ENCODE assay signal across 17 cellular contexts in the genomic region with DNA sequence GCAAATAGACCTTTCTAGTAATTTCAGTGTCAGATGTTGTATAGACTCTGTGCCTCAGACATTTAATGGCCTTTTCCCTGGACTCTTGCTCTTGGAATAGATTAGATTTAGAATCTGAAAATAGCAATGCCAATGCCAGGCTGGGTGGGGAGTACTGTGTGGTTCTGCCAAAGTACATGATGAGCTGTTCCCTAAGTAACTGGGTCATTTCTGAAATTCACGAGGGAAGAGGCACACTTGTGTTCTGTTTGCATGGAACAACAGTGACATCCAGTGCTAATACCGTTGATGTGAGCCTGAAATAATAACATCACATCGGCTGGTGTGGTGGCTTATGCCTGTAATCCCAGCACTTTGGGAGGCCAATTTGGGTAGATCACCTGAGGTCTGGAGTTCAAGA.
DNase-seq lines count a peak whose midpoint lies in the region; ATAC-seq and TF ChIP-seq lines count a peak whose summit lies in the region.
"Had no signal": no experiment of that assay in that cellular context is flagged by ENCODE, and none has a peak within 500 bp of the region (broad histone marks: within the 10 kb centered on the region; RNA-seq: fewer than 3 reads in every experiment).

No MANE protein-coding gene starts in this region.

- H3K9me3 ChIP-seq in heart right ventricle, result no peaks in the 10 kb centered on the region
- H3K9me3 ChIP-seq: lower lobe of right lung had no signal

- no peaks in the 10 kb centered on the region for H3K36me3 ChIP-seq in heart right ventricle
- H3K36me3 ChIP-seq: lower lobe of right lung had no signal

- peak overlapping the region in 9 of 10 donors; percentile 1 to 73 (median 25) for H3K27ac ChIP-seq in heart right ventricle
- H3K27ac ChIP-seq: lower lobe of right lung had no signal

- H3K4me3 ChIP-seq in heart right ventricle, result no peak overlapping the region
- H3K4me3 ChIP-seq: lower lobe of right lung had no signal

- WGBS in heart right ventricle, 2 donors, result 31 to 36% methylated on average over 3 of the region's 3 CpGs

- H3K27me3 ChIP-seq in heart right ventricle, result no peaks in the 10 kb centered on the region

- peak; percentile 61 to 98 (median 95) for ATAC-seq in heart right ventricle
- no peak for ATAC-seq in GM21526 (IDR thresholded peaks at IDR 0.05; ENCODE audit: low FRiP score, unreplicated experiment)
- ATAC-seq in GM18909 (IDR thresholded peaks at IDR 0.05; ENCODE audit: poor library complexity, unreplicated experiment), result no peak
- ATAC-seq: stimulated activated memory B cell treated with anti-CD40 and anti-IgM and Interleukin-4, amounts not matched to agents 10 μg/mL and 1 μg/mL and 100 μg/mL, for 72 hours had no signal

- TF ChIP-seq CTCF in heart right ventricle (IDR thresholded peaks at IDR 0.05), result peak in 6 of 9 donors; percentile 17 to 48 (median 40)

- DNase-seq in Ammon's horn (ENCODE audit: low spot score) (peak; percentile 89), NCI-H69 (lab: John Stamatoyannopoulos, UW) (peak; percentile 23), heart right ventricle (peak in 1 of 2 donors; percentile 18), putamen (ENCODE audit: low spot score) (peak; percentile 66), NK-92 (lab: John Stamatoyannopoulos, UW; ENCODE audit: unreplicated experiment) (no peak)
- DNase-seq in activated CD8-positive, alpha-beta memory T cell treated with anti-CD3 and anti-CD28 coated beads, Interleukin-2, amount 50 U/mL, for 48 hours, result no peak
- DNase-seq: activated CD4-positive, alpha-beta T cell treated with anti-CD3 and anti-CD28 coated beads, Interleukin-2, amount 10 ng/mL, durations not matched to agents 7 days and 5 days; activated T-cell treated with anti-CD3 and anti-CD28 coated beads, Interleukin-2, amount 50 U/mL, for 24 hours; AML-193; DMS79; lower lobe of right lung; NCI-H774; nephron progenitor cell; RPMI8226 had no signal

- peaks cover 0 to 15% (median 0%) of the 10 kb centered on the region in 9 donors for H3K4me1 ChIP-seq in heart right ventricle

- intact Hi-C loops in heart right ventricle (cut with DNase I), result loop anchor here in 3 of 10 donors (5.0 kb wide), 3 partner anchors 74 to 346 kb away; partner anchors contain the start of gene DKK1 (in 1 of the 3)

Comparison
In these comparisons a context has a peak if more than half of its experiments do, and no peak if none do; other contexts are left out.
1. DNase-seq: peak in Ammon's horn (single experiment), NCI-H69 (single experiment) and putamen (single experiment); none in activated CD8-positive, alpha-beta memory T cell treated with anti-CD3 and anti-CD28 coated beads, Interleukin-2, amount 50 U/mL, for 48 hours (single experiment) and NK-92 (single experiment).
2. ATAC-seq: peak in heart right ventricle (8 of 8); none in GM21526 (single experiment) and GM18909 (single experiment).